Comparison of ENCODE assay signal across 12 cellular contexts in genomic region chr17:63426917-63427308, GRCh38. TPM values are rescaled to one million over a fixed set of nuclear protein-coding genes. Genes with fewer than 3 reads are reported as not detected.
"Had no signal": no experiment of that assay in that cellular context is flagged by ENCODE, and none has a peak within 500 bp of the region (broad histone marks: within the 10 kb centered on the region; RNA-seq: fewer than 3 reads in every experiment).

No MANE protein-coding gene starts in this region.

- H3K4me3 ChIP-seq: lung, stomach had no signal

- H3K27me3 Mint-ChIP-seq: activated naive CD8-positive, alpha-beta T cell treated with anti-CD3 and anti-CD28 coated beads for 36 hours had no signal

- DNase-seq: activated CD8-positive, alpha-beta T cell treated with anti-CD3 and anti-CD28 coated beads, Interleukin-2, amount 10 ng/mL, durations not matched to agents 7 days and 5 days; activated gamma-delta T cell; activated naive CD8-positive, alpha-beta T cell treated with anti-CD3 and anti-CD28 coated beads for 36 hours; foreskin keratinocyte; left cardiac atrium; naive thymus-derived CD4-positive, alpha-beta T cell; stimulated activated CD4-positive, alpha-beta T cell treated with anti-CD3 and anti-CD28 coated beads, Interleukin-15, amount 100 ng/mL, for 24 hours; stimulated activated CD4-positive, alpha-beta T cell treated with anti-CD3 and anti-CD28 coated beads, Interleukin-4, amount 100 ng/mL, for 24 hours; stomach; T-helper 2 cell had no signal

- H3K27me3 ChIP-seq: foreskin keratinocyte, stomach had no signal

- H3K9me3 ChIP-seq: stomach had no signal

- ATAC-seq: activated CD4-positive, CD25-positive, alpha-beta regulatory T cell treated with anti-CD3 and anti-CD28 coated beads, Interleukin-2, amount 50 U/mL, for 24 hours; activated CD8-positive, alpha-beta T cell treated with anti-CD3 and anti-CD28 coated beads, Interleukin-2, amount 10 ng/mL, durations not matched to agents 7 days and 5 days; foreskin keratinocyte; left cardiac atrium; naive thymus-derived CD4-positive, alpha-beta T cell had no signal

- H3K9me3 Mint-ChIP-seq: activated naive CD8-positive, alpha-beta T cell treated with anti-CD3 and anti-CD28 coated beads for 36 hours; naive thymus-derived CD4-positive, alpha-beta T cell had no signal

- H3K4me3 Mint-ChIP-seq: activated CD8-positive, alpha-beta T cell treated with anti-CD3 and anti-CD28 coated beads, Interleukin-2, amount 10 ng/mL, durations not matched to agents 7 days and 5 days; activated naive CD8-positive, alpha-beta T cell treated with anti-CD3 and anti-CD28 coated beads for 36 hours had no signal

- H3K27ac ChIP-seq: foreskin keratinocyte, stomach had no signal

- H3K4me1 ChIP-seq: foreskin keratinocyte had no signal

- H3K27ac Mint-ChIP-seq: activated CD8-positive, alpha-beta T cell treated with anti-CD3 and anti-CD28 coated beads, Interleukin-2, amount 10 ng/mL, durations not matched to agents 7 days and 5 days; activated naive CD8-positive, alpha-beta T cell treated with anti-CD3 and anti-CD28 coated beads for 36 hours had no signal

- H3K36me3 Mint-ChIP-seq: activated naive CD8-positive, alpha-beta T cell treated with anti-CD3 and anti-CD28 coated beads for 36 hours; naive thymus-derived CD4-positive, alpha-beta T cell had no signal

RNA-seq across cellular contexts. Expression of gene ACE, which starts 49.9 kb away (rescaled TPM):
- total RNA-seq: activated naive CD8-positive, alpha-beta T cell treated with anti-CD3 and anti-CD28 coated beads for 36 hours had no signal
- polyA plus RNA-seq: naive thymus-derived CD4-positive, alpha-beta T cell had no signal
